Comparison of ENCODE assay signal across 20 cellular contexts in the genomic region with DNA sequence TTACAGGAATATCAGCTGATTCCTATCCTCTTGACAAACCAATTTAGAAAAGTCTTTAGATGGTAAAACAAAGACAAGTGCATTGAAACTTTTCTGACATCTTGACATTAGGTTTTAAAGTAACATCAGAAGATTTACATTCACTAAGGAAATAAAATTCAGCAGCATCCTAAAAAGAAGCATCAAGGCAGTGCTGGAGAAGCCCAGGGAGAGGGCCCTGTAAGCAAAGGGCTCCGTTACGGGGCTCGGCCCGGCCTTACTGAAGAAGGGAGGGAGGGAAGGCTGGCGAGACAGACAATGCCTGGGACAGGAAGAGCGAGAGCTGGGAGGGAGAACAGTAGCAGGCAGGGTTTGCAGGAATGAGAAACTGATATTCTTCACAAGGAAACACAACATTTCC.
"Had no signal": no experiment of that assay in that cellular context is flagged by ENCODE, and none has a peak within 500 bp of the region (broad histone marks: within the 10 kb centered on the region; RNA-seq: fewer than 3 reads in every experiment).

No MANE protein-coding gene starts in this region.

- H3K27ac Mint-ChIP-seq: dendritic cell treated with granulocyte-macrophage colony-stimulating factor and Interleukin-4, amounts not matched to agents 40 ng/mL and 50 ng/mL, for 4 days had no signal

- H3K4me3 Mint-ChIP-seq: dendritic cell treated with granulocyte-macrophage colony-stimulating factor and Interleukin-4, amounts not matched to agents 40 ng/mL and 50 ng/mL, for 4 days; naive thymus-derived CD4-positive, alpha-beta T cell had no signal

- H3K27me3 Mint-ChIP-seq: dendritic cell treated with granulocyte-macrophage colony-stimulating factor and Interleukin-4, amounts not matched to agents 40 ng/mL and 50 ng/mL, for 4 days; naive thymus-derived CD4-positive, alpha-beta T cell had no signal

- H3K27ac ChIP-seq: colonic mucosa, esophagus muscularis mucosa, foreskin keratinocyte, gastroesophageal sphincter, heart right ventricle, left lung, lower lobe of right lung had no signal

- DNase-seq: colonic mucosa; cortex of kidney; effector CD8-positive, alpha-beta T cell; foreskin keratinocyte; heart right ventricle; hippocampal formation; left cardiac atrium; left lung; left ventricle myocardium superior; lower lobe of right lung; mesendoderm; midbrain; naive thymus-derived CD4-positive, alpha-beta T cell had no signal

- FAIRE-seq: endothelial cell of umbilical vein, frontal cortex, islet of Langerhans, keratinocyte had no signal

- H3K9me3 Mint-ChIP-seq: dendritic cell treated with granulocyte-macrophage colony-stimulating factor and Interleukin-4, amounts not matched to agents 40 ng/mL and 50 ng/mL, for 4 days; naive thymus-derived CD4-positive, alpha-beta T cell had no signal

- H3K4me3 ChIP-seq: colonic mucosa, esophagus muscularis mucosa, gastroesophageal sphincter, heart right ventricle, left lung, lower lobe of right lung had no signal

- H3K36me3 ChIP-seq: colonic mucosa had no signal

- H3K9me3 ChIP-seq: colonic mucosa, esophagus muscularis mucosa, gastroesophageal sphincter, left lung, lower lobe of right lung had no signal

- H3K4me1 ChIP-seq: colonic mucosa, esophagus muscularis mucosa, foreskin keratinocyte, gastroesophageal sphincter, lower lobe of right lung had no signal

- H3K27me3 ChIP-seq: colonic mucosa, esophagus muscularis mucosa, foreskin keratinocyte, gastroesophageal sphincter, heart right ventricle, left lung had no signal

- ATAC-seq: foreskin keratinocyte; gastroesophageal sphincter; heart right ventricle; left cardiac atrium; left lung; left ventricle myocardium superior; lower lobe of right lung; naive thymus-derived CD4-positive, alpha-beta T cell had no signal
